In genomic region chr6:16741112-16742016, GRCh38 we compare ENCODE assay signal across 9 cellular contexts. TPM values are rescaled to one million over a fixed set of nuclear protein-coding genes. Genes with fewer than 3 reads are reported as not detected.
A peak's percentile ranks its signal among the peaks of the same experiment; 100 is the strongest.
DNase-seq lines count a peak whose midpoint lies in the region; ATAC-seq, FAIRE-seq and TF ChIP-seq lines count a peak whose summit lies in the region.
"Had no signal": no experiment of that assay in that cellular context is flagged by ENCODE, and none has a peak within 500 bp of the region (broad histone marks: within the 10 kb centered on the region; RNA-seq: fewer than 3 reads in every experiment).

No MANE protein-coding gene starts in this region.

- H3K4me3 ChIP-seq in fibroblast of the aortic adventitia (ENCODE audit: low read depth, low read length) (no peak overlapping the region), endodermal cell (ENCODE audit: low read length) (no peak overlapping the region)

- peaks cover 14 to 17% of the 10 kb centered on the region in 2 donors for H3K36me3 Mint-ChIP-seq in activated T-cell treated with anti-CD3 and anti-CD28 coated beads, Interleukin-2, amount 50 U/mL, for 72 hours (ENCODE audit: insufficient read depth in 2 of 2)
- H3K36me3 Mint-ChIP-seq in endodermal cell (ENCODE audit: low read depth) = no peaks in the 10 kb centered on the region

- peak overlapping the region; percentile 45 for H3K27ac Mint-ChIP-seq in activated T-cell treated with anti-CD3 and anti-CD28 coated beads, Interleukin-2, amount 50 U/mL, for 72 hours
- no peak overlapping the region for H3K27ac Mint-ChIP-seq in stimulated activated naive CD8-positive, alpha-beta T cell treated with anti-CD3 and anti-CD28 coated beads, Interleukin-15, amount 100 ng/mL, for 72 hours
- H3K27ac Mint-ChIP-seq in endodermal cell = no peak overlapping the region

- H3K4me1 ChIP-seq in endodermal cell (ENCODE audit: control insufficient read depth, insufficient read depth, low read length) = peaks cover 4% of the 10 kb centered on the region

- H3K9ac ChIP-seq in endodermal cell (ENCODE audit: extremely low read depth, low read length, poor library complexity, severe bottlenecking) = no peak overlapping the region

- H3K4me3 Mint-ChIP-seq in activated T-cell treated with anti-CD3 and anti-CD28 coated beads, Interleukin-2, amount 50 U/mL, for 72 hours = peak overlapping the region in 1 of 2 donors; percentile 20
- no peak overlapping the region for H3K4me3 Mint-ChIP-seq in stimulated activated naive CD8-positive, alpha-beta T cell treated with anti-CD3 and anti-CD28 coated beads, Interleukin-15, amount 100 ng/mL, for 72 hours
- H3K4me3 Mint-ChIP-seq in endodermal cell = no peak overlapping the region

- H3K27ac ChIP-seq in endodermal cell (ENCODE audit: low read depth, low read length) = no peak overlapping the region

- no peaks in the 10 kb centered on the region for H3K27me3 Mint-ChIP-seq in activated T-cell treated with anti-CD3 and anti-CD28 coated beads, Interleukin-2, amount 50 U/mL, for 72 hours (ENCODE audit: low read depth)
- no peaks in the 10 kb centered on the region for H3K27me3 Mint-ChIP-seq in stimulated activated naive CD8-positive, alpha-beta T cell treated with anti-CD3 and anti-CD28 coated beads, Interleukin-15, amount 100 ng/mL, for 72 hours
- no peaks in the 10 kb centered on the region for H3K27me3 Mint-ChIP-seq in endodermal cell (ENCODE audit: insufficient read depth)

- H3K36me3 ChIP-seq in endodermal cell (ENCODE audit: control insufficient read depth, insufficient read depth, low read length) = no peaks in the 10 kb centered on the region

- H3K4me1 Mint-ChIP-seq in activated T-cell treated with anti-CD3 and anti-CD28 coated beads, Interleukin-2, amount 50 U/mL, for 72 hours (ENCODE audit: low read depth) = peaks cover 43% of the 10 kb centered on the region
- H3K4me1 Mint-ChIP-seq in stimulated activated naive CD8-positive, alpha-beta T cell treated with anti-CD3 and anti-CD28 coated beads, Interleukin-15, amount 100 ng/mL, for 72 hours = peaks cover 74% of the 10 kb centered on the region
- H3K4me1 Mint-ChIP-seq in endodermal cell = peaks cover 21% of the 10 kb centered on the region

- 92 to 95% methylated on average over 2 to 8 of the region's 8 CpGs for WGBS in endodermal cell (ENCODE audit: insufficient coverage in 1 of 2, insufficient read length in 1 of 2), 2 experiments

- H3K9me3 Mint-ChIP-seq in activated T-cell treated with anti-CD3 and anti-CD28 coated beads, Interleukin-2, amount 50 U/mL, for 72 hours = no peaks in the 10 kb centered on the region
- no peaks in the 10 kb centered on the region for H3K9me3 Mint-ChIP-seq in stimulated activated naive CD8-positive, alpha-beta T cell treated with anti-CD3 and anti-CD28 coated beads, Interleukin-15, amount 100 ng/mL, for 72 hours
- no peaks in the 10 kb centered on the region for H3K9me3 Mint-ChIP-seq in endodermal cell

- ATAC-seq in activated T-cell treated with anti-CD3 and anti-CD28 coated beads, Interleukin-2, amount 50 U/mL, for 72 hours (replicated peaks in 1 of 2) = peak; percentile 96
- peak; percentile 97 for ATAC-seq in stimulated activated naive CD8-positive, alpha-beta T cell treated with anti-CD3 and anti-CD28 coated beads, Interleukin-15, amount 100 ng/mL, for 72 hours

- H3K27me3 ChIP-seq in endodermal cell (ENCODE audit: control insufficient read depth, insufficient read depth, low read length, poor library complexity, severe bottlenecking) = no peaks in the 10 kb centered on the region

- no peak for DNase-seq in activated T-cell treated with anti-CD3 and anti-CD28 coated beads, Interleukin-2, amount 50 U/mL, for 72 hours
- no peak for DNase-seq in activated T-cell treated with anti-CD3 and anti-CD28 coated beads, Interleukin-2, amount 50 U/mL, for 48 hours
- peak; percentile 96 for DNase-seq in RCC 7860 (ENCODE audit: low spot score)
- DNase-seq in fibroblast of the aortic adventitia (ENCODE audit: low read depth) = peak; percentile 95
- DNase-seq in stimulated activated naive CD8-positive, alpha-beta T cell treated with anti-CD3 and anti-CD28 coated beads, Interleukin-15, amount 100 ng/mL, for 72 hours = no peak
- DNase-seq in endodermal cell = no peak
- no peak for DNase-seq in pons (ENCODE audit: low spot score)
- DNase-seq in medulla oblongata (ENCODE audit: extremely low spot score) = no peak
- DNase-seq: DND-41 had no signal

- FAIRE-seq in RCC 7860 (lab: Jason Lieb, UNC) = peak; percentile 99

- no peaks in the 10 kb centered on the region for H3K9me3 ChIP-seq in endodermal cell (ENCODE audit: control insufficient read depth, low read length)

- TF ChIP-seq CTCF in fibroblast of the aortic adventitia (IDR thresholded peaks at IDR 0.05; ENCODE audit: insufficient read depth, low read length) (no peak), endodermal cell (conservative IDR thresholded peaks at IDR 0.05) (no peak)

RNA-seq across cellular contexts. Expression of gene ATXN1, which starts 19.9 kb away (rescaled TPM):
- total RNA-seq in activated T-cell treated with anti-CD3 and anti-CD28 coated beads, Interleukin-2, amount 50 U/mL, for 72 hours = 10 to 100 TPM; 46.5 to 65.1 TPM
- total RNA-seq in fibroblast of the aortic adventitia (ENCODE audit: low replicate concordance) = 31.8 and 39.3 TPM in 2 replicates
- total RNA-seq in endodermal cell = 10 to 100 TPM; 10.4 to 15.9 TPM
- polyA plus RNA-seq in endodermal cell (2013, experiment 1 of 2) = 4.0 TPM
- 4.2 TPM for polyA plus RNA-seq in endodermal cell (2013, experiment 2 of 2)

Comparison
In these comparisons a context has a peak if more than half of its experiments do, and no peak if none do; other contexts are left out.
1. DNase-seq: peak in RCC 7860 (single experiment) and fibroblast of the aortic adventitia (single experiment); none in activated T-cell treated with anti-CD3 and anti-CD28 coated beads, Interleukin-2, amount 50 U/mL, for 72 hours (0 of 2), activated T-cell treated with anti-CD3 and anti-CD28 coated beads, Interleukin-2, amount 50 U/mL, for 48 hours (0 of 2), stimulated activated naive CD8-positive, alpha-beta T cell treated with anti-CD3 and anti-CD28 coated beads, Interleukin-15, amount 100 ng/mL, for 72 hours (0 of 2), endodermal cell (single experiment), pons (single experiment) and medulla oblongata (single experiment).